In the genomic region with DNA sequence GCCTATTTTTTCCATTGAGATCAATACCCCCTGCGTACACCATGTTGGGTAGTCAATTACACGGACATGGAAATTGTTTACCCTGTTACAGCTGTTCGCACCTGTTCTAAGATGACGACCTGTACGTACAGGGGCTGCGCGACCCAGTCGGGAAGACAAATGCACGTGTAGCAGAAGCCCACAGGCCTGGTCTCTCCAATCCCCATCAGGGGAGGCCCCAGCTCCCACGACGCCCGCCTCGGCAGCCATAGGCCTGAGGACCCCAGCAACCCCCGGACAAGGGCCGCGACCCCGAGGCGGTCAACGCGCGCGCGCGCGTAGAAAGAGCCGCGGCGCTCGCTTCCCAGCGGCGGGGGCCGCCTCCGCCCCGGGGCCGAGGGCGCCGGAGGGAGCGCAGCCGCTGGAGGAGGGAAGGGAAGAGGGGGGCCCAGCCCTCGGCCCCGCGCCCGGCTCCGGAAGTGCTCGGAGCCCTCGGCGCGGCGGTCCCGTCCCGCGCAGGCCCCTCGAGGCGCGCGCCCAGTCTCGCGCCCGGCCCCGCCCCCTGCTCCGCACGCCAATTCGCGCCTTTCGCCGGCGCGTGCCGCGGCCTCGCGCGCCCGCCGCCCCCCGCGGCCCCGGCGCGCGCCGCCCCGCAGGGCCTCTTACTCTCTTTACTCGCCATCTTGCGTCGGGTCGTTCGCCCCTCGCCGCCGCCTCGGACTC, we compare ENCODE assay signal across 8 cellular contexts. TPM values are rescaled to one million over a fixed set of nuclear protein-coding genes. Genes with fewer than 3 reads are reported as not detected.
DNase-seq lines count a peak whose midpoint lies in the region; ATAC-seq and TF ChIP-seq lines count a peak whose summit lies in the region.

No MANE protein-coding gene starts in this region.

- H3K18ac ChIP-seq in neuronal stem cell (ENCODE audit: low read length), result peak overlapping the region; percentile 97

- POLR2A ChIA-PET in A673 (lab: Charles Lee; ENCODE audit: low non-redundant PET), result no interaction called here

- no TSS peak for BruUV-seq in A673 (replicated peaks; lab: Mats Ljungman, UMichigan)

- H3K9ac ChIP-seq in neuronal stem cell (ENCODE audit: low read depth, low read length, poor library complexity), result peak overlapping the region; percentile 81

- H3K27me3 ChIP-seq in A673 (replicated peaks; ENCODE audit: insufficient read depth, low read depth, low read length, poor library complexity) (peaks cover 52% of the 10 kb centered on the region), neuronal stem cell (ENCODE audit: control insufficient read depth in 3 of 3, insufficient read depth in 3 of 3, low read depth in 1 of 3, low read length in 3 of 3) (peaks cover 0 to 37% (median 0%) of the 10 kb centered on the region in 3 experiments)

- H4K8ac ChIP-seq in neuronal stem cell (ENCODE audit: low read depth, low read length), result no peak overlapping the region

- no peak overlapping the region for H2BK12ac ChIP-seq in neuronal stem cell (ENCODE audit: low read length)

- no peak overlapping the region for H2BK5ac ChIP-seq in neuronal stem cell (ENCODE audit: low read length)

- H2AFZ ChIP-seq in neuronal stem cell (ENCODE audit: low read length), result peak overlapping the region; percentile 95

- H2BK120ac ChIP-seq in neuronal stem cell (ENCODE audit: low read depth, low read length), result no peak overlapping the region

- peak; percentile 37 for ATAC-seq in GM18519 (IDR thresholded peaks at IDR 0.05; ENCODE audit: low FRiP score, unreplicated experiment)
- peak; percentile 43 for ATAC-seq in HG03025 (IDR thresholded peaks at IDR 0.05; ENCODE audit: low FRiP score, unreplicated experiment)
- peak; percentile 42 for ATAC-seq in activated T-helper 17 cell treated with anti-CD3 and anti-CD28 coated beads, Interleukin-2, amount 50 U/mL, for 72 hours (replicated peaks)

- H4K91ac ChIP-seq in neuronal stem cell (ENCODE audit: low read depth, low read length, poor library complexity), result no peak overlapping the region

- no peak overlapping the region for H3K4ac ChIP-seq in neuronal stem cell (ENCODE audit: low read length)

- peaks cover 7% of the 10 kb centered on the region for H3K4me1 Mint-ChIP-seq in activated T-helper 17 cell treated with anti-CD3 and anti-CD28 coated beads, Interleukin-2, amount 50 U/mL, for 72 hours

- no CpG with 5 or more reads among the region's 92 CpGs for WGBS in neuronal stem cell (ENCODE audit: extremely low coverage in 2 of 2, insufficient read length in 2 of 2, insufficient replicate concordance in 1 of 2), 2 donors

- H2BK15ac ChIP-seq in neuronal stem cell (ENCODE audit: low read length), result no peak overlapping the region

- peak overlapping the region; percentile 92 for H3K4me3 Mint-ChIP-seq in activated T-helper 17 cell treated with anti-CD3 and anti-CD28 coated beads, Interleukin-2, amount 50 U/mL, for 72 hours

- H3K27ac ChIP-seq in A673 (ENCODE audit: low read depth, low read length, poor library complexity, severe bottlenecking) (peak overlapping the region; percentile 94), neuronal stem cell (replicated peaks; ENCODE audit: low read length) (peak overlapping the region; percentile 97)

- no peak for TF ChIP-seq CTCF in A673 (conservative IDR thresholded peaks at IDR 0.05; ENCODE audit: low read depth, low read length)
- no peak for TF ChIP-seq CTCF in fibroblast of the aortic adventitia (IDR thresholded peaks at IDR 0.05; ENCODE audit: insufficient read depth, low read length)

- H3K36me3 ChIP-seq in A673 (ENCODE audit: insufficient read depth, low read length, poor library complexity, severe bottlenecking) (peaks cover 14% of the 10 kb centered on the region), neuronal stem cell (replicated peaks in 1 of 2; ENCODE audit: control insufficient read depth in 2 of 2, insufficient read depth in 2 of 2, low read length in 2 of 2) (peaks cover 3 to 42% of the 10 kb centered on the region in 2 donors)

- H3K27ac Mint-ChIP-seq in activated T-helper 17 cell treated with anti-CD3 and anti-CD28 coated beads, Interleukin-2, amount 50 U/mL, for 72 hours, result peak overlapping the region; percentile 95

- H2AK5ac ChIP-seq in neuronal stem cell (ENCODE audit: low read depth, low read length), result no peak overlapping the region

- CTCF ChIA-PET in A673 (lab: Charles Lee), result no interaction called here

- H3K4me2 ChIP-seq in neuronal stem cell (ENCODE audit: insufficient read depth, low read length, poor library complexity, severe bottlenecking), result peak overlapping the region; percentile 62

- H3K27me3 Mint-ChIP-seq in activated T-helper 17 cell treated with anti-CD3 and anti-CD28 coated beads, Interleukin-2, amount 50 U/mL, for 72 hours, result no peaks in the 10 kb centered on the region

- H3K4me1 ChIP-seq in A673 (ENCODE audit: insufficient read depth, low read length, poor library complexity, severe bottlenecking) (peaks cover 15% of the 10 kb centered on the region), neuronal stem cell (ENCODE audit: control insufficient read depth in 2 of 2, insufficient read depth in 1 of 2, low read depth in 1 of 2, low read length in 2 of 2) (no peaks in the 10 kb centered on the region)

- H3K4me3 ChIP-seq in A673 (ENCODE audit: low read depth, low read length, poor library complexity, severe bottlenecking) (peak overlapping the region; percentile 65), fibroblast of the aortic adventitia (ENCODE audit: low read depth, low read length) (peak overlapping the region; percentile 87), neuronal stem cell (ENCODE audit: low read length in 2 of 2) (peak overlapping the region; percentile 97)

- H3K79me1 ChIP-seq in neuronal stem cell (ENCODE audit: low read depth, low read length), result no peaks in the 10 kb centered on the region

- peak; percentile 60 for DNase-seq in A673 (ENCODE audit: low spot score)
- DNase-seq in NCI-H510A treated with DMSO at 0.1 percent for 48 hours (lab: John Stamatoyannopoulos, UW), result peak; percentile 34
- DNase-seq in fibroblast of the aortic adventitia (ENCODE audit: low read depth), result no peak
- DNase-seq in neuronal stem cell (ENCODE audit: low spot score), result peak; percentile 17
- no peak for DNase-seq in OCI-M2 (lab: John Stamatoyannopoulos, UW; ENCODE audit: unreplicated experiment)

- H3K36me3 Mint-ChIP-seq in activated T-helper 17 cell treated with anti-CD3 and anti-CD28 coated beads, Interleukin-2, amount 50 U/mL, for 72 hours (ENCODE audit: low read depth), result peaks cover 47% of the 10 kb centered on the region

- intact Hi-C loops in A673 (cut with micrococcal nuclease; ENCODE audit: unreplicated experiment), result no loop called here

- H3K14ac ChIP-seq in neuronal stem cell (ENCODE audit: low read length), result peak overlapping the region; percentile 89

- H3K9me3 Mint-ChIP-seq in activated T-helper 17 cell treated with anti-CD3 and anti-CD28 coated beads, Interleukin-2, amount 50 U/mL, for 72 hours, result no peaks in the 10 kb centered on the region

- H3K9me3 ChIP-seq in A673 (ENCODE audit: low read depth, low read length, poor library complexity, severe bottlenecking), result no peaks in the 10 kb centered on the region
- H3K9me3 ChIP-seq in neuronal stem cell (replicated peaks in 1 of 2; ENCODE audit: control insufficient read depth in 2 of 2, insufficient read depth in 1 of 2, low read depth in 1 of 2, low read length in 2 of 2), result no peaks in the 10 kb centered on the region

- no peak overlapping the region for H3K23ac ChIP-seq in neuronal stem cell (ENCODE audit: low read depth, low read length, poor library complexity)

RNA-seq across cellular contexts. Expression of a gene that starts 0.6 kb away (rescaled TPM):
- total RNA-seq in A673 (2021) (125 and 145 TPM in 2 replicates), fibroblast of the aortic adventitia (ENCODE audit: low replicate concordance) (120 and 172 TPM in 2 replicates)
- 100 to 1,000 TPM; 159 to 187 TPM for total RNA-seq in activated T-helper 17 cell treated with anti-CD3 and anti-CD28 coated beads, Interleukin-2, amount 50 U/mL, for 72 hours
- polyA plus RNA-seq in neuronal stem cell (2013, experiment 1 of 2), result 200 TPM
- 200 TPM for polyA plus RNA-seq in neuronal stem cell (2013, experiment 2 of 2)

Comparison
In these comparisons a context has a peak if more than half of its experiments do, and no peak if none do; other contexts are left out.
1. DNase-seq: peak in A673 (single experiment), NCI-H510A treated with DMSO at 0.1 percent for 48 hours (single experiment) and neuronal stem cell (single experiment); none in fibroblast of the aortic adventitia (single experiment) and OCI-M2 (single experiment).
2. Peak in every context shown above with its lines, with median percentiles within 50 percentile points of each other: H3K4me3 ChIP-seq and ATAC-seq.